7 cellular contexts compared by ENCODE assay signal in genomic region chr15:44984144-44984543, GRCh38. TPM values are rescaled to one million over a fixed set of nuclear protein-coding genes. Genes with fewer than 3 reads are reported as not detected.
"Had no signal": no experiment of that assay in that cellular context is flagged by ENCODE, and none has a peak within 500 bp of the region (broad histone marks: within the 10 kb centered on the region; RNA-seq: fewer than 3 reads in every experiment).

No MANE protein-coding gene starts in this region.

RNA-seq across cellular contexts. Expression of gene TERB2, which starts 27.7 kb away (rescaled TPM):
- total RNA-seq: GM23248, H4, H7, HepG2, HFFc6, HT1080 had no signal
- polyA plus RNA-seq: GM23248, HepG2, IgD-negative memory B cell had no signal
